In the genomic region with DNA sequence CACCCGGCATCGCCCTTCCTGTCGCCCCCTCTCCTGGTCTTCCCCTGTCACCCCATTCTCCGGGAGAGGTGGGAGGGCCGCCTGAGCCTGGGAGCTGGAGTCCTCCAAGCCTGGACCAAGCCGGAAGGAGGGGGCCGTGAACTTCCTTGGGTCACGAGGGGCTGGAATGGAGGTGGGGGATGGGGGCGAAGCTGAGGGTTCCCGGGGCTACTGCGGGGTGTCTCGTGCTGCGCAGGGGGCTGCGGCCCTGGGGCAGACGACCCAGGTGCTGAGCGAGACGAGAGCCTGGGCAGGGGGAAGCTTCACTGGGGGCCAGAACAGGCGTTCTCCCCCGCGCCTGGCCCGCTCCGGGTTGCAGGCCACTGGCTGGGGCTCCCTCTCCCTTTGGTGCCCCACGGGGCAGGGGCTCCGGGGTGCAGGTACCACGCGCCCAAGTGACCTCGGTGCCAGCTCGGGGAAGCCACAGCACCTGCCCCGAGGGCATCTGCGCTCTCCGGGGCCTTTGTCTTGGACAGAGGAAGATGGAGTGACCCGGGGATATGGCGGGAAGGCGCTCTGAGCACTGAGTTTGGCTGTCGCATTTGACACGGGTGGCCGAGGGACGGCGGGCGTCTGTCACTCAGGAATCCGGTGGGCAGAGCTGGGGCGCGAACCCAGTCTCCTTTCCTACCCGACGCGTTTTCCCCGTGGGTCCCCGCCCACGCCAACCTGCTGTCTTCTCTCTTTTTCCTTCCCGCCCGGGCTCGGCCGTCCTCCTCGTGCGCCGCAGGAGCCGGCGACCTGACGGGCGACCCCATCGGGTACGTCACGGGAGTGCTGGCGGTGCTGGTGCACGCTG, we compare ENCODE assay signal across 11 cellular contexts. TPM values are rescaled to one million over a fixed set of nuclear protein-coding genes. Genes with fewer than 3 reads are reported as not detected.
DNase-seq lines count a peak whose midpoint lies in the region; ATAC-seq, FAIRE-seq and TF ChIP-seq lines count a peak whose summit lies in the region.
"Had no signal": no experiment of that assay in that cellular context is flagged by ENCODE, and none has a peak within 500 bp of the region (broad histone marks: within the 10 kb centered on the region; RNA-seq: fewer than 3 reads in every experiment).

No MANE protein-coding gene starts in this region.

- H3K4me1 Mint-ChIP-seq in CD8-positive, alpha-beta memory T cell = peaks cover 17 to 36% (median 25%) of the 10 kb centered on the region in 3 donors
- H3K4me1 Mint-ChIP-seq in astrocyte (ENCODE audit: low read depth, unreplicated experiment) (no peaks in the 10 kb centered on the region), nephron (peaks cover 14% of the 10 kb centered on the region)

- no peak overlapping the region for H3K27ac ChIP-seq in CD8-positive, alpha-beta memory T cell (ENCODE audit: low read depth, low read length)
- H3K27ac ChIP-seq in astrocyte (ENCODE audit: low read depth, low read length) = no peak overlapping the region
- H3K27ac ChIP-seq: SJCRH30 had no signal

- no peaks in the 10 kb centered on the region for H3K36me3 ChIP-seq in CD8-positive, alpha-beta memory T cell (ENCODE audit: insufficient read depth, low read length)
- H3K36me3 ChIP-seq in astrocyte (ENCODE audit: insufficient read depth, low read length) = no peaks in the 10 kb centered on the region
- H3K36me3 ChIP-seq: SJCRH30 had no signal

- DNase-seq in CD8-positive, alpha-beta memory T cell = no peak
- DNase-seq in NCI-H1092 (lab: John Stamatoyannopoulos, UW) (peak; percentile 51), astrocyte (ENCODE audit: low read depth) (no peak), KBM-7 (no peak), NCI-H1417 (lab: John Stamatoyannopoulos, UW) (no peak), cerebellar nuclear complex (lab: John Stamatoyannopoulos, UW) (no peak)
- DNase-seq: activated gamma-delta T cell, NCI-H1694, SJCRH30 had no signal

- no peak overlapping the region for H3K4me3 ChIP-seq in CD8-positive, alpha-beta memory T cell (ENCODE audit: low read length)
- no peak overlapping the region for H3K4me3 ChIP-seq in astrocyte (ENCODE audit: insufficient read depth, low read depth, low read length)

- H3K27me3 ChIP-seq in CD8-positive, alpha-beta memory T cell (ENCODE audit: insufficient read depth, low read length, poor library complexity, severe bottlenecking) = peaks cover 17% of the 10 kb centered on the region
- peaks cover 36% of the 10 kb centered on the region for H3K27me3 ChIP-seq in astrocyte (ENCODE audit: insufficient read depth, low read length)
- H3K27me3 ChIP-seq: SJCRH30 had no signal

- no peak overlapping the region for H3K9ac ChIP-seq in astrocyte (ENCODE audit: low read length)

- POLR2A ChIA-PET in CD8-positive, alpha-beta memory T cell (lab: Charles Lee) = interaction anchor here (0.7 kb wide), 1 partner anchor 713 kb away, joined by 3 read pairs; no protein-coding TSS in a partner anchor

- no peak for TF ChIP-seq CTCF in astrocyte (IDR thresholded peaks at IDR 0.05; ENCODE audit: insufficient read depth, low read depth, low read length)
- no peak for TF ChIP-seq CTCF in nephron (IDR thresholded peaks at IDR 0.05; ENCODE audit: unreplicated experiment in 3 of 3)

- H3K4me1 ChIP-seq in CD8-positive, alpha-beta memory T cell (ENCODE audit: insufficient read depth, low read length) = peaks cover 23% of the 10 kb centered on the region
- H3K4me1 ChIP-seq in astrocyte (ENCODE audit: insufficient read depth, low read length) = peaks cover 20% of the 10 kb centered on the region
- H3K4me1 ChIP-seq: SJCRH30 had no signal

- H3K4me3 Mint-ChIP-seq in CD8-positive, alpha-beta memory T cell = peak overlapping the region; percentile 36 to 75 (median 57)
- H3K4me3 Mint-ChIP-seq in astrocyte (ENCODE audit: unreplicated experiment) (no peak overlapping the region), nephron (peak overlapping the region; percentile 64 to 71 (median 70))

- ATAC-seq in HG02884 (IDR thresholded peaks at IDR 0.05; ENCODE audit: unreplicated experiment) = no peak

- no peak overlapping the region for H2AFZ ChIP-seq in astrocyte (ENCODE audit: low read depth, low read length)

- H3K4me2 ChIP-seq in astrocyte (ENCODE audit: low read length) = peak overlapping the region; percentile 91

- H4K20me1 ChIP-seq in astrocyte (ENCODE audit: insufficient read depth, low read length) = no peaks in the 10 kb centered on the region

- H3K27me3 Mint-ChIP-seq in CD8-positive, alpha-beta memory T cell = peaks cover 40 to 60% of the 10 kb centered on the region in 2 donors
- H3K27me3 Mint-ChIP-seq in astrocyte (ENCODE audit: low read depth, unreplicated experiment) (peaks cover 50% of the 10 kb centered on the region), nephron (ENCODE audit: low read depth) (peaks cover 74% of the 10 kb centered on the region)

- in situ Hi-C loops in KBM-7 (cut with MboI; ENCODE audit: low pct_unique_long_range_greater_than_20kb, low sequenced_read_pairs) = no loop called here

- no peaks in the 10 kb centered on the region for H3K79me2 ChIP-seq in astrocyte (ENCODE audit: insufficient read depth, low read length)

- FAIRE-seq in astrocyte (lab: Jason Lieb, UNC) = no peak

- H3K27ac Mint-ChIP-seq in CD8-positive, alpha-beta memory T cell = peak overlapping the region in 1 of 8 donors; percentile 53
- H3K27ac Mint-ChIP-seq in astrocyte (ENCODE audit: unreplicated experiment) = no peak overlapping the region
- no peak overlapping the region for H3K27ac Mint-ChIP-seq in nephron

- CTCF ChIA-PET in CD8-positive, alpha-beta memory T cell (lab: Charles Lee) = no interaction called here

- H3K36me3 Mint-ChIP-seq in CD8-positive, alpha-beta memory T cell = no peaks in the 10 kb centered on the region
- H3K36me3 Mint-ChIP-seq in astrocyte (ENCODE audit: low read depth, unreplicated experiment) (no peaks in the 10 kb centered on the region), nephron (ENCODE audit: low read depth) (peaks cover 5% of the 10 kb centered on the region)

- H3K9me3 Mint-ChIP-seq in CD8-positive, alpha-beta memory T cell = no peaks in the 10 kb centered on the region
- H3K9me3 Mint-ChIP-seq in astrocyte (ENCODE audit: unreplicated experiment) = peaks cover 2% of the 10 kb centered on the region
- no peaks in the 10 kb centered on the region for H3K9me3 Mint-ChIP-seq in nephron

- no peaks in the 10 kb centered on the region for H3K9me3 ChIP-seq in CD8-positive, alpha-beta memory T cell (ENCODE audit: low read length)
- peaks cover 5% of the 10 kb centered on the region for H3K9me3 ChIP-seq in astrocyte (ENCODE audit: insufficient read depth, low read depth, low read length)
- H3K9me3 ChIP-seq: SJCRH30 had no signal

RNA-seq across cellular contexts. Expression of gene SLC35D3, which starts 1.2 kb away (rescaled TPM):
- total RNA-seq in CD8-positive, alpha-beta memory T cell = not detected
- polyA plus RNA-seq in CD8-positive, alpha-beta memory T cell = not detected
- total RNA-seq in astrocyte = not detected in 2 replicates
